In the genomic region with DNA sequence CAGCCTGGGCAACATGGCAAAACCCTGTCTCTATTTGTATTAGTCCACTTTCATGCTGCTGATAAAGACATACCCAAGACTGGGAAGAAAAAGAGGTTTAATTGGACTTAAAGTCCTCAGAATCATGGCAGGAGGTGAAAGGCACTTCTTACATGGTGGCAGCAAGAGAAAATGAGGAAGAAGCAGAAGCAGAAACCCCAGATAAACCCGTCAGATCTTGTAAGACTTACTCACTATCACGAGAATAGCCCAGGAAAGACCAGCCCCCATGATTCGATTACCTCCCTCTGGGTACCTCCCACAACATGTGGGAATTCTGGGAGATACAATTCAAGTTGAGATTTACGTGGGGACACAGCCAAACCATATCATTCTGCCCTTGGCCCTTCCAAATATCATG, we compare ENCODE assay signal across 1 cellular context.
TF ChIP-seq lines count a peak whose summit lies in the region.

No MANE protein-coding gene starts in this region.

TF ChIP-seq in K562, 482 proteins besides CTCF, POLR2A, EP300 and RAD21:
- TF ChIP-seq ZNF766 (CRISPR knock-in tag; conservative IDR thresholded peaks at IDR 0.05) (peak; percentile 70), ZFP36 (IDR thresholded peaks at IDR 0.05; ENCODE audit: low read depth, low read length, partially characterized antibody) (peak; percentile 52)
